Comparison of ENCODE assay signal across 8 cellular contexts in the genomic region with DNA sequence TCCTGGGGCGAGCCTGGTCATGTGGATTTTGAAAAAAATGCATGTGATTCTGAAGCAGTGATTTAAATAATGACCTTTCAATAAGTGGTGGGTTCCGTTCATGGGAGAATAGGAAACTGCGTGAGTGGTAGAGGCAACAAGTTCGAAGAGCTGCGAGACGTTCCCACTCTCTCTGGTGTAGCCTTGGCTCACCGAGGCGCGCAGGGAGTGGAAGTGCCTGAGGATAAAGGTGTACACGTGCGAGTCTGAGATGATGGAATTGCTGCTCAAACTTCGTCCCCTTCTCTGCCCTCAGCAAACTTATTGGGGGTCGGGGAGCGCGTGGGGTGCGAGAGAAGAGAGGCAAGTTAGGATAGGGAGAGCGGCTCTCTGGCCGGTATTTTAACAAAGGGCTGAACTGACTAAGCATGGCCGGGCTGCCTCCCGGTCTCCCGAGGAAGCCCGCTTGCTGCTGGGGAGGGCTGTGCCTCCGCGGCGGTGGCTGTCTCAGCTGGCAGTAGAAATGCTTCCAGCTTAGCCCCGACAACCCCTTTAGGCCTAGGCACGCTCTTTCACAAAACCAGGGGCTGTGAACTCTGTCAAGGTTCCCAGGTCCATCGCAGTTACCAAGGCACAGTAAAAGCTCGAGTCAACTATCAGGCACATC. TPM values are rescaled to one million over a fixed set of nuclear protein-coding genes. Genes with fewer than 3 reads are reported as not detected.
DNase-seq lines count a peak whose midpoint lies in the region; ATAC-seq lines count a peak whose summit lies in the region.

No MANE protein-coding gene starts in this region.

- peak overlapping the region; percentile 92 for H3K27ac ChIP-seq in HUES48 (ENCODE audit: low read depth, low read length)

- H3K4me1 ChIP-seq in HUES48 (ENCODE audit: control insufficient read depth, insufficient read depth, low read length): peaks cover 8% of the 10 kb centered on the region

- peak; percentile 22 for ATAC-seq in GM21447 (IDR thresholded peaks at IDR 0.05; ENCODE audit: unreplicated experiment)
- ATAC-seq in stimulated activated effector memory CD8-positive, alpha-beta T cell treated with anti-CD3 and anti-CD28 coated beads, Interleukin-12 subunit alpha, Interleukin-12 subunit beta, amount 100 ng/mL, for 72 hours: peak; percentile 37

- no peaks in the 10 kb centered on the region for H3K9me3 ChIP-seq in HUES48 (ENCODE audit: control insufficient read depth, insufficient read depth, low read length)

- no peaks in the 10 kb centered on the region for H3K9me3 Mint-ChIP-seq in stimulated activated effector memory CD8-positive, alpha-beta T cell treated with anti-CD3 and anti-CD28 coated beads, Interleukin-12 subunit alpha, Interleukin-12 subunit beta, amount 100 ng/mL, for 72 hours

- no peaks in the 10 kb centered on the region for H3K27me3 ChIP-seq in HUES48 (ENCODE audit: control insufficient read depth, insufficient read depth, low read length)

- H3K9ac ChIP-seq in HUES48 (ENCODE audit: low read depth, low read length): peak overlapping the region; percentile 85

- peak overlapping the region; percentile 91 for H3K4me3 Mint-ChIP-seq in stimulated activated effector memory CD8-positive, alpha-beta T cell treated with anti-CD3 and anti-CD28 coated beads, Interleukin-12 subunit alpha, Interleukin-12 subunit beta, amount 100 ng/mL, for 72 hours

- peak overlapping the region; percentile 86 for H3K4me3 ChIP-seq in HUES48 (ENCODE audit: low read depth, low read length)

- peaks cover 10% of the 10 kb centered on the region for H3K36me3 ChIP-seq in HUES48 (ENCODE audit: control insufficient read depth, insufficient read depth, low read length)

- H3K4me1 Mint-ChIP-seq in stimulated activated effector memory CD8-positive, alpha-beta T cell treated with anti-CD3 and anti-CD28 coated beads, Interleukin-12 subunit alpha, Interleukin-12 subunit beta, amount 100 ng/mL, for 72 hours: peaks cover 53% of the 10 kb centered on the region

- peak overlapping the region; percentile 98 for H3K27ac Mint-ChIP-seq in stimulated activated effector memory CD8-positive, alpha-beta T cell treated with anti-CD3 and anti-CD28 coated beads, Interleukin-12 subunit alpha, Interleukin-12 subunit beta, amount 100 ng/mL, for 72 hours

- DNase-seq in Daoy (ENCODE audit: low read depth): peak; percentile 41
- DNase-seq in activated CD4-positive, alpha-beta T cell treated with anti-CD3 and anti-CD28 coated beads for 24 hours (ENCODE audit: low read depth in 2 of 2): peak; percentile 14 to 18
- DNase-seq in dermis microvascular lymphatic vessel endothelial cell (ENCODE audit: low read depth in 2 of 2): peak; percentile 22 to 45
- peak; percentile 51 to 62 for DNase-seq in lung microvascular endothelial cell (ENCODE audit: low read depth in 2 of 2)
- peak in 1 of 2 donors; percentile 75 for DNase-seq in stimulated activated effector memory CD8-positive, alpha-beta T cell treated with anti-CD3 and anti-CD28 coated beads, Interleukin-12 subunit alpha, Interleukin-12 subunit beta, amount 100 ng/mL, for 72 hours (ENCODE audit: low spot score in 2 of 2)
- no peak for DNase-seq in SIG-M5 treated with dmso at 0.1 percent for 504 hours (lab: John Stamatoyannopoulos, UW; ENCODE audit: unreplicated experiment)

- peaks cover 49% of the 10 kb centered on the region for H3K36me3 Mint-ChIP-seq in stimulated activated effector memory CD8-positive, alpha-beta T cell treated with anti-CD3 and anti-CD28 coated beads, Interleukin-12 subunit alpha, Interleukin-12 subunit beta, amount 100 ng/mL, for 72 hours

RNA-seq across cellular contexts. Expression of a gene that starts 0.9 kb away (rescaled TPM):
- total RNA-seq in Daoy (2014; rRNA removed; shearing (Covaris generic)): 160 and 169 TPM in 2 replicates
- total RNA-seq in dermis microvascular lymphatic vessel endothelial cell: 164 and 210 TPM in 2 replicates
- total RNA-seq in lung microvascular endothelial cell: 141 and 204 TPM in 2 replicates

RNA-seq across cellular contexts. Expression of a gene that starts 22.5 kb away (rescaled TPM):
- 128 and 166 TPM in 2 replicates for total RNA-seq in Daoy (2014; rRNA removed; shearing (Covaris generic))
- total RNA-seq in dermis microvascular lymphatic vessel endothelial cell (103 and 111 TPM in 2 replicates), lung microvascular endothelial cell (96.4 and 117 TPM in 2 replicates)

RNA-seq across cellular contexts. Expression of a gene that starts 33.2 kb away (rescaled TPM):
- 64.8 and 65.3 TPM in 2 replicates for total RNA-seq in Daoy (2014; rRNA removed; shearing (Covaris generic))
- total RNA-seq in dermis microvascular lymphatic vessel endothelial cell: 12.6 and 27.0 TPM in 2 replicates
- total RNA-seq in lung microvascular endothelial cell: 7.9 and 16.8 TPM in 2 replicates
